1 cellular context compared by ENCODE assay signal in genomic region chr1:93908394-93909145, GRCh38.
TF ChIP-seq lines count a peak whose summit lies in the region.

No MANE protein-coding gene starts in this region.

TF ChIP-seq in HEK293, 187 proteins besides CTCF, POLR2A, EP300 and RAD21 (continued from another document and continues in another):
- TF ChIP-seq ZBTB11 (tag by site-specific recombination; conservative IDR thresholded peaks at IDR 0.05; ENCODE audit: low read depth) (no peak), ZBTB26 (tag by site-specific recombination; optimal IDR thresholded peaks at IDR 0.05) (peak; percentile 72), ZNF37A (tag by site-specific recombination; IDR thresholded peaks at IDR 0.05) (no peak), ZNF585B (tag by site-specific recombination; IDR thresholded peaks at IDR 0.05) (no peak), ZSCAN18 (tag by site-specific recombination; IDR thresholded peaks at IDR 0.05) (no peak), KLF8 (tag by site-specific recombination; IDR thresholded peaks at IDR 0.05) (peak; percentile 12; the same call in 1 of the 2 replicates), ZNF777 (tag by site-specific recombination; IDR thresholded peaks at IDR 0.05; ENCODE audit: borderline replicate concordance) (no peak), ZNF843 (tag by site-specific recombination; IDR thresholded peaks at IDR 0.05) (no peak), ZNF530 (tag by site-specific recombination; IDR thresholded peaks at IDR 0.05; ENCODE audit: low read depth) (no peak), SP7 (tag by site-specific recombination; IDR thresholded peaks at IDR 0.05) (no peak), SALL2 (tag by site-specific recombination; IDR thresholded peaks at IDR 0.05; ENCODE audit: borderline replicate concordance) (no peak), ZNF621 (tag by site-specific recombination; IDR thresholded peaks at IDR 0.05) (no peak), SP2 (tag by site-specific recombination; IDR thresholded peaks at IDR 0.05) (no peak), OVOL3 (tag by site-specific recombination; IDR thresholded peaks at IDR 0.05) (no peak), KLF7 (tag by site-specific recombination; IDR thresholded peaks at IDR 0.05; ENCODE audit: borderline replicate concordance) (no peak), ELK4 (IDR thresholded peaks at IDR 0.05; ENCODE audit: borderline replicate concordance, low read depth, low read length) (no peak), ZNF362 (tag by site-specific recombination; IDR thresholded peaks at IDR 0.05) (no peak), KLF1 (tag by site-specific recombination; IDR thresholded peaks at IDR 0.05) (peak; percentile 73), ZNF112 (tag by site-specific recombination; IDR thresholded peaks at IDR 0.05) (no peak), ZNF335 (tag by site-specific recombination; conservative IDR thresholded peaks at IDR 0.05) (peak; percentile 70), ZNF776 (tag by site-specific recombination; IDR thresholded peaks at IDR 0.05; ENCODE audit: borderline replicate concordance) (no peak), ZNF280C (tag by site-specific recombination; IDR thresholded peaks at IDR 0.05) (no peak), ZNF133 (tag by site-specific recombination; IDR thresholded peaks at IDR 0.05) (no peak), FEZF1 (tag by site-specific recombination; IDR thresholded peaks at IDR 0.05) (no peak), ZNF214 (tag by site-specific recombination; IDR thresholded peaks at IDR 0.05; ENCODE audit: borderline replicate concordance) (no peak), GLI2 (tag by site-specific recombination; IDR thresholded peaks at IDR 0.05; ENCODE audit: borderline replicate concordance, low read depth) (no peak), ZEB2 (tag by site-specific recombination; IDR thresholded peaks at IDR 0.05) (no peak; the same call in 1 of the 2 replicates), HOXC10 (CRISPR knock-in tag; IDR thresholded peaks at IDR 0.05) (no peak), ZNF560 (tag by site-specific recombination; IDR thresholded peaks at IDR 0.05; ENCODE audit: borderline replicate concordance) (no peak), ZNF518A (tag by site-specific recombination; conservative IDR thresholded peaks at IDR 0.05; ENCODE audit: low read depth) (no peak), ZNF610 (tag by site-specific recombination; IDR thresholded peaks at IDR 0.05; ENCODE audit: borderline replicate concordance) (no peak), ZXDB (tag by site-specific recombination; IDR thresholded peaks at IDR 0.05) (no peak), REPIN1 (tag by site-specific recombination; IDR thresholded peaks at IDR 0.05; ENCODE audit: low read depth) (no peak), ZNF423 (tag by site-specific recombination; IDR thresholded peaks at IDR 0.05) (no peak), HIC1 (tag by site-specific recombination; IDR thresholded peaks at IDR 0.05) (peak; percentile 60; the same call in 1 of the 2 replicates), ZNF792 (tag by site-specific recombination; IDR thresholded peaks at IDR 0.05) (no peak), ZBTB48 (tag by site-specific recombination; IDR thresholded peaks at IDR 0.05) (peak; percentile 54; the same call in 1 of the 2 replicates), ZSCAN16 (tag by site-specific recombination; IDR thresholded peaks at IDR 0.05) (no peak), SP3 (tag by site-specific recombination; IDR thresholded peaks at IDR 0.05) (0 out of 2 replicates have a peak, but pooled peaks have one; percentile 11), ZNF704 (tag by site-specific recombination; IDR thresholded peaks at IDR 0.05) (no peak), OSR2 (tag by site-specific recombination; IDR thresholded peaks at IDR 0.05) (no peak), KLF10 (tag by site-specific recombination; IDR thresholded peaks at IDR 0.05) (no peak), ZNF544 (tag by site-specific recombination; IDR thresholded peaks at IDR 0.05) (no peak)
